ENCODE assay signal across 2 cellular contexts in the genomic region with DNA sequence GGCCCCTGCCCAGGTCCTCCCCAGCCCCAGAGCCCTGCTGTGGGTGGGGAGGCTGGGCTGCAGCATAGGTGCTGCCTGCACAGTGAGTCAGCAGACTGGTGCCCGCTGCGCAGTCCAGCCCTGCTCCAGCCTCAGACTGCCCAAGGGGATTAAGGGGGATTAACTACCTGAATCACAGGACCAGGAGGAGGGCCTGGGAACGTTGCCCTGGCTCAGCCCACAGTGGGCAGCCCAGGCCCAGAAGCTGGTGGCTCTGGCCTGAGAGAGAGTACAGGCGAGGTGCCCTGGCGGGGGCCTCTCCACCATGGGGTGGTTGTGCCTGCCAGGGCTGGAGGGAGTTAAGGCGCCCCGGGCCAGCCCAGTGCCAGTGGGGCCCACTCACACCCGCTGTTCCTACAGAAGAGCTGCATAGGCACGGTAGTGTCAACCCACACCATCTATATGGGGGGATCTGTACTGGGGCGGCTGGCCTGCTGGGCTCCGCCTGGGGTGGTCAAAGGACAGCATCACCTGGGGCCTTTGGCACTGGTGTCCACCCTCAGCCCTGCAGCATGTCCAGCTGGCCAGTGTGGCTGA.
A peak's percentile ranks its signal among the peaks of the same experiment; 100 is the strongest.
TF ChIP-seq lines count a peak whose summit lies in the region.

No MANE protein-coding gene starts in this region.

TF ChIP-seq in IMR-90, 13 proteins besides CTCF, POLR2A, EP300 and RAD21:
- peak; percentile 16; the same call in 1 of the 2 replicates for TF ChIP-seq NFE2L2 (IDR thresholded peaks at IDR 0.05; ENCODE audit: low read depth, low read length)
- no peak for TF ChIP-seq BHLHE40 (IDR thresholded peaks at IDR 0.05; ENCODE audit: low read depth, low read length)
- TF ChIP-seq CHD1 (IDR thresholded peaks at IDR 0.05; ENCODE audit: low read depth, low read length): no peak
- TF ChIP-seq MXI1 (IDR thresholded peaks at IDR 0.05; ENCODE audit: borderline replicate concordance, low read depth, low read length): no peak
- no peak for TF ChIP-seq FOS (IDR thresholded peaks at IDR 0.05; ENCODE audit: low read depth, low read length)

TF ChIP-seq in K562, 482 proteins besides CTCF, POLR2A, EP300 and RAD21:
- TF ChIP-seq KDM5B (IDR thresholded peaks at IDR 0.05; ENCODE audit: insufficient replicate concordance, low read depth, low read length) (peak; percentile 11), ADNP (tag; IDR thresholded peaks at IDR 0.05) (no peak), GABPB1 (CRISPR knock-in tag; IDR thresholded peaks at IDR 0.05) (no peak), CBFA2T2 (conservative IDR thresholded peaks at IDR 0.05) (no peak), CCAR2 (IDR thresholded peaks at IDR 0.05; ENCODE audit: low read depth, low read length) (no peak), HMGN3 (IDR thresholded peaks at IDR 0.05; ENCODE audit: borderline replicate concordance, extremely low read depth, insufficient read length, low read depth, low read length) (peak; percentile 30), SRSF1 (IDR thresholded peaks at IDR 0.05; ENCODE audit: low read depth, low read length) (no peak), SMARCA5 (IDR thresholded peaks at IDR 0.05) (no peak), POLR2G (IDR thresholded peaks at IDR 0.05; ENCODE audit: low read depth, low read length) (peak; percentile 54)
